Comparison of ENCODE assay signal across 19 cellular contexts in the genomic region with DNA sequence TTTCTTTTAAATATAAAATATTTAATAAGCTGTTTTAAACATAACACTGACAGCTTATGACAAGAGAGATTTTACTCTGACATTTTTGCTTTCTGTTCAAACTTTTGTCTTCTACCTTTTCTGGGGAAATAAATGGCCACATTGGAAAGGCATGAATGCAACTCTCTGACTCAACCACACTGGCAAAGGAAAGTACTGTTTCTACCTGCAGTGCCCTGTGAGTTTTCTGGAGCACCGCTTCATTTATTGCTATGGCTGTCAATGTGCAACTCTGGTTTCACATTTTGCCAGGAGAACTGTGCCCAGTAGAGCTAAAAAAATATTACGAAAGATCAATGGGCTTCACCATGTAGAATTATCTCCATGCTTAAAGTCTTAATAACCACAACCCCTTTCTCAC. TPM values are rescaled to one million over a fixed set of nuclear protein-coding genes. Genes with fewer than 3 reads are reported as not detected.
"Had no signal": no experiment of that assay in that cellular context is flagged by ENCODE, and none has a peak within 500 bp of the region (broad histone marks: within the 10 kb centered on the region; RNA-seq: fewer than 3 reads in every experiment).

No MANE protein-coding gene starts in this region.

- H3K36me3 Mint-ChIP-seq: activated naive CD4-positive, alpha-beta T cell treated with anti-CD3 and anti-CD28 coated beads, Interleukin-2, amount 50 U/mL, for 24 hours; naive thymus-derived CD8-positive, alpha-beta T cell; stimulated activated effector memory CD8-positive, alpha-beta T cell treated with anti-CD3 and anti-CD28 coated beads, Interleukin-12 subunit alpha, Interleukin-12 subunit beta, amount 100 ng/mL, for 72 hours; WTC11 had no signal

- H3K9me3 ChIP-seq: adrenal gland had no signal

- H3K4me3 ChIP-seq: adrenal gland, lung had no signal

- H3K4me3 Mint-ChIP-seq: activated CD8-positive, alpha-beta T cell treated with anti-CD3 and anti-CD28 coated beads for 36 hours; activated naive CD4-positive, alpha-beta T cell treated with anti-CD3 and anti-CD28 coated beads, Interleukin-2, amount 50 U/mL, for 24 hours; activated T-cell treated with anti-CD3 and anti-CD28 coated beads, Interleukin-2, amount 50 U/mL, for 4 hours; naive thymus-derived CD8-positive, alpha-beta T cell; stimulated activated effector memory CD8-positive, alpha-beta T cell treated with anti-CD3 and anti-CD28 coated beads, Interleukin-12 subunit alpha, Interleukin-12 subunit beta, amount 100 ng/mL, for 72 hours; T-helper 1 cell treated with Interleukin-12 subunit alpha and Interleukin-12 subunit beta and Interleukin-4 antibody, amounts not matched to agents 30 μg/mL and 1 μg/mL, for 36 hours; WTC11 had no signal

- ATAC-seq: activated CD8-positive, alpha-beta T cell treated with anti-CD3 and anti-CD28 coated beads for 36 hours; activated T-cell treated with anti-CD3 and anti-CD28 coated beads, Interleukin-2, amount 50 U/mL, for 4 hours; naive thymus-derived CD8-positive, alpha-beta T cell; stimulated activated effector memory CD8-positive, alpha-beta T cell treated with anti-CD3 and anti-CD28 coated beads, Interleukin-12 subunit alpha, Interleukin-12 subunit beta, amount 100 ng/mL, for 72 hours; WTC11 had no signal

- H3K36me3 ChIP-seq: adrenal gland, brain microvascular endothelial cell had no signal

- H3K4me1 Mint-ChIP-seq: activated naive CD4-positive, alpha-beta T cell treated with anti-CD3 and anti-CD28 coated beads, Interleukin-2, amount 50 U/mL, for 24 hours; naive thymus-derived CD8-positive, alpha-beta T cell; stimulated activated effector memory CD8-positive, alpha-beta T cell treated with anti-CD3 and anti-CD28 coated beads, Interleukin-12 subunit alpha, Interleukin-12 subunit beta, amount 100 ng/mL, for 72 hours had no signal

- H3K27me3 ChIP-seq: adrenal gland, brain microvascular endothelial cell had no signal

- DNase-seq: activated CD4-positive, alpha-beta T cell treated with anti-CD3 and anti-CD28 coated beads for 4 hours; activated CD8-positive, alpha-beta T cell treated with anti-CD3 and anti-CD28 coated beads for 36 hours; activated effector memory CD4-positive, alpha-beta T cell treated with anti-CD3 and anti-CD28 coated beads, Interleukin-2, amount 50 U/mL, for 16 hours; activated T-cell treated with anti-CD3 and anti-CD28 coated beads, Interleukin-2, amount 50 U/mL, for 4 hours; adrenal gland; brain microvascular endothelial cell; cerebellar nuclear complex; effector memory CD4-positive, alpha-beta T cell; kidney glomerular epithelial cell; naive thymus-derived CD8-positive, alpha-beta T cell; nucleus accumbens; SHP77 treated with DMSO at 0.1 percent for 48 hours; stimulated activated CD4-positive, alpha-beta T cell treated with anti-CD3 and anti-CD28 coated beads, Interleukin-12 subunit alpha, Interleukin-12 subunit beta, amount 100 ng/mL, for 4 hours had no signal

- H3K27me3 Mint-ChIP-seq: activated CD8-positive, alpha-beta T cell treated with anti-CD3 and anti-CD28 coated beads for 36 hours had no signal

- H3K27ac ChIP-seq: adrenal gland, brain microvascular endothelial cell had no signal

- H3K9me3 Mint-ChIP-seq: activated CD8-positive, alpha-beta T cell treated with anti-CD3 and anti-CD28 coated beads for 36 hours; activated naive CD4-positive, alpha-beta T cell treated with anti-CD3 and anti-CD28 coated beads, Interleukin-2, amount 50 U/mL, for 24 hours; activated T-cell treated with anti-CD3 and anti-CD28 coated beads, Interleukin-2, amount 50 U/mL, for 4 hours; WTC11 had no signal

- H3K27ac Mint-ChIP-seq: activated CD8-positive, alpha-beta T cell treated with anti-CD3 and anti-CD28 coated beads for 36 hours; activated naive CD4-positive, alpha-beta T cell treated with anti-CD3 and anti-CD28 coated beads, Interleukin-2, amount 50 U/mL, for 24 hours; naive thymus-derived CD8-positive, alpha-beta T cell; progenitor cell of endocrine pancreas; stimulated activated effector memory CD8-positive, alpha-beta T cell treated with anti-CD3 and anti-CD28 coated beads, Interleukin-12 subunit alpha, Interleukin-12 subunit beta, amount 100 ng/mL, for 72 hours; T-helper 1 cell treated with Interleukin-12 subunit alpha and Interleukin-12 subunit beta and Interleukin-4 antibody, amounts not matched to agents 30 μg/mL and 1 μg/mL, for 36 hours; WTC11 had no signal

RNA-seq across cellular contexts. Expression of gene PDZRN3, which starts 15.1 kb away (rescaled TPM):
- total RNA-seq: activated CD8-positive, alpha-beta T cell treated with anti-CD3 and anti-CD28 coated beads for 36 hours; naive thymus-derived CD8-positive, alpha-beta T cell had no signal
- polyA plus RNA-seq: naive thymus-derived CD8-positive, alpha-beta T cell had no signal
